In genomic region chr19:1690570-1691307, GRCh38 we compare ENCODE assay signal across 8 cellular contexts. TPM values are rescaled to one million over a fixed set of nuclear protein-coding genes. Genes with fewer than 3 reads are reported as not detected.
DNase-seq lines count a peak whose midpoint lies in the region; ATAC-seq, FAIRE-seq and TF ChIP-seq lines count a peak whose summit lies in the region.

No MANE protein-coding gene starts in this region.

- no peaks in the 10 kb centered on the region for H4K20me1 ChIP-seq in H1 (replicated peaks in 1 of 2; ENCODE audit: control insufficient read depth in 1 of 2, insufficient read depth in 2 of 2, low read length in 2 of 2)

- H3K9me3 ChIP-seq in breast epithelium (peaks cover 0 to 8% of the 10 kb centered on the region in 2 donors), H1 (ENCODE audit: insufficient read depth in 2 of 2, low read depth in 1 of 2, low read length in 1 of 2) (peaks cover 3 to 4% of the 10 kb centered on the region in 2 experiments; a peak in 2 of 4 replicates)

- no peaks in the 10 kb centered on the region; the same call in 1 of the 2 replicates for H3K23me2 ChIP-seq in H1 (ENCODE audit: low read depth, low read length)

- no peaks in the 10 kb centered on the region for H3K79me2 ChIP-seq in H1 (ENCODE audit: control insufficient read depth in 1 of 2, insufficient read depth in 2 of 2, low read length in 2 of 2)

- WGBS in H1 (ENCODE audit: extremely low coverage in 1 of 2, insufficient coverage in 1 of 2, insufficient read length in 1 of 2, insufficient replicate concordance in 2 of 2, low coverage in 1 of 2, low lambda C conversion rate in 2 of 2, missing lambda C conversion rate in 1 of 2), 2 experiments, result 30% methylated on average over 31 of the region's 32 CpGs; no CpG with 5 or more reads in 1 of the 2 experiments

- H3K4me2 ChIP-seq in H1 (ENCODE audit: insufficient read depth in 1 of 2, low read depth in 2 of 2, low read length in 2 of 2), result peak overlapping the region; percentile 61 to 78

- no peak for TF ChIP-seq POLR2A in breast epithelium (IDR thresholded peaks at IDR 0.05)
- TF ChIP-seq POLR2A in H1 (IDR thresholded peaks at IDR 0.05; ENCODE audit: control extremely low read depth in 1 of 2, low read depth in 2 of 2, low read length in 2 of 2), result no peak

- peak; percentile 87 for FAIRE-seq in H1 (lab: Jason Lieb, UNC)

- no peak overlapping the region for H3K23ac ChIP-seq in H1 (ENCODE audit: insufficient read length)

- CTCF ChIA-PET in MCF 10A (lab: Yijun Ruan, JAX) (interaction anchor here (0.6 to 1.8 kb wide), 5 partner anchors 18 to 130 kb away, joined by 3 to 6 read pairs (median 3); no protein-coding TSS in a partner anchor), H1 (lab: Charles Lee; ENCODE audit: partially characterized antibody) (interaction anchor here (0.6 to 1.4 kb wide), 7 partner anchors 25 to 144 kb away, joined by 3 to 6 read pairs (median 3); no protein-coding TSS in a partner anchor)

- no peak for TF ChIP-seq RAD21 in H1 (IDR thresholded peaks at IDR 0.05 in 1 of 2, conservative IDR thresholded peaks at IDR 0.05 in 1 of 2; ENCODE audit: low read depth in 2 of 2, low read length in 2 of 2)

- no peak overlapping the region for H2BK20ac ChIP-seq in H1 (ENCODE audit: low read length)

- POLR2A ChIA-PET in MCF 10A (lab: Yijun Ruan, JAX) (interaction anchor here (1.1 kb wide), 1 partner anchor 80 kb away, joined by 3 read pairs; no protein-coding TSS in a partner anchor), H1 (lab: Charles Lee; ENCODE audit: partially characterized antibody) (interaction anchor here (0.8 kb wide), 1 partner anchor 100 kb away, joined by 3 read pairs; no protein-coding TSS in a partner anchor)

- no peak overlapping the region for H2AFZ ChIP-seq in H1 (ENCODE audit: low read length)

- H3K27ac ChIP-seq in breast epithelium (no peak overlapping the region), H1 (ENCODE audit: low read depth, low read length) (no peak overlapping the region)

- intact Hi-C loops in MCF 10A (cut with micrococcal nuclease) (no loop called here), breast epithelium (cut with DNase I; ENCODE audit: low total_unique reads) (no loop called here), sciatic nerve (cut with DNase I) (no loop called here)

- TF ChIP-seq CTCF in MCF 10A (IDR thresholded peaks at IDR 0.05; ENCODE audit: unreplicated experiment) (no peak), breast epithelium (IDR thresholded peaks at IDR 0.05) (no peak), H1 (IDR thresholded peaks at IDR 0.05; ENCODE audit: control extremely low read depth in 1 of 3, insufficient read depth in 1 of 3, low read depth in 1 of 3, low read length in 3 of 3) (no peak)

- H3K4me3 Mint-ChIP-seq in MCF 10A (ENCODE audit: unreplicated experiment), result no peak overlapping the region

- peaks cover 3 to 67% of the 10 kb centered on the region in 2 donors for H3K27me3 ChIP-seq in breast epithelium
- peaks cover 0 to 13% (median 10%) of the 10 kb centered on the region in 4 experiments; a peak in 6 of 7 replicates for H3K27me3 ChIP-seq in H1 (replicated peaks in 1 of 4; ENCODE audit: control insufficient read depth in 3 of 4, extremely low read depth in 1 of 4, insufficient read depth in 3 of 4, low read length in 3 of 4)

- DNase-seq in MCF 10A (ENCODE audit: unreplicated experiment) (peak; percentile 58), breast epithelium (ENCODE audit: low spot score in 2 of 2) (no peak), UCSD-AML1 (lab: John Stamatoyannopoulos, UW; ENCODE audit: unreplicated experiment) (peak; percentile 22), H1 (ENCODE audit: low read depth in 1 of 2, low spot score in 2 of 2) (peak; percentile 38 to 98), NK-92 (lab: John Stamatoyannopoulos, UW; ENCODE audit: unreplicated experiment) (no peak), sciatic nerve (ENCODE audit: low spot score) (no peak)
- peak in 2 of 3 donors; percentile 55 to 72 for DNase-seq in stimulated activated CD4-positive, alpha-beta T cell treated with anti-CD3 and anti-CD28 coated beads, TNF-alpha, amount 100 ng/mL, for 48 hours (ENCODE audit: low read depth in 3 of 3)

- no peak overlapping the region for H4K5ac ChIP-seq in H1 (ENCODE audit: insufficient read length, low read depth, low read length)

- H3K56ac ChIP-seq in H1 (replicated peaks; ENCODE audit: insufficient read length, low read depth, low read length), result no peak overlapping the region

- no peak overlapping the region for H3K4me3 ChIP-seq in breast epithelium
- H3K4me3 ChIP-seq in H1 (ENCODE audit: extremely low read depth in 1 of 4, insufficient read depth in 2 of 4, low read depth in 3 of 4, low read length in 4 of 4), result peak overlapping the region; percentile 6 to 53 (median 27); a peak in 6 of 8 replicates

- H3K14ac ChIP-seq in H1 (ENCODE audit: insufficient read length), result no peak overlapping the region

- no peaks in the 10 kb centered on the region for H3K4me1 ChIP-seq in breast epithelium
- peaks cover 0 to 8% (median 5%) of the 10 kb centered on the region in 4 experiments; a peak in 4 of 7 replicates for H3K4me1 ChIP-seq in H1 (replicated peaks in 1 of 4; ENCODE audit: control insufficient read depth in 3 of 4, insufficient read depth in 4 of 4, low read length in 3 of 4)

- H2BK120ac ChIP-seq in H1 (replicated peaks; ENCODE audit: low read depth, low read length), result no peak overlapping the region

- no peaks in the 10 kb centered on the region for H3K79me1 ChIP-seq in H1 (ENCODE audit: low read depth, low read length)

- no TSS peak for BruUV-seq in MCF 10A (replicated peaks; lab: Mats Ljungman, UMichigan)

- peaks cover 5% of the 10 kb centered on the region for H3K4me1 Mint-ChIP-seq in MCF 10A (ENCODE audit: insufficient read depth, unreplicated experiment)

- H2BK15ac ChIP-seq in H1 (ENCODE audit: low read length), result peak overlapping the region; percentile 19; the same call in 1 of the 2 replicates

- H3K36me3 Mint-ChIP-seq in MCF 10A (ENCODE audit: insufficient read depth, unreplicated experiment), result no peaks in the 10 kb centered on the region

- peaks cover 23% of the 10 kb centered on the region for H3K27me3 Mint-ChIP-seq in MCF 10A (ENCODE audit: insufficient read depth, unreplicated experiment)

- H3K18ac ChIP-seq in H1 (ENCODE audit: extremely low read depth, low read length), result no peak overlapping the region

- no peak overlapping the region; the same call in 1 of the 2 replicates for H4K8ac ChIP-seq in H1 (ENCODE audit: extremely low read depth, insufficient read depth, low read length)

- H2BK12ac ChIP-seq in H1 (ENCODE audit: low read depth, low read length), result 0 out of 2 replicates have a peak overlapping the region, but pooled peaks have one; percentile 4

- ATAC-seq in GM18519 (IDR thresholded peaks at IDR 0.05; ENCODE audit: low FRiP score, unreplicated experiment) (no peak), sciatic nerve (no peak)

- no peak overlapping the region for H2BK5ac ChIP-seq in H1 (ENCODE audit: low read depth, low read length)

- H3K4ac ChIP-seq in H1 (replicated peaks; ENCODE audit: insufficient read length, low read depth, low read length), result no peak overlapping the region

- H3K9ac ChIP-seq in H1 (replicated peaks in 1 of 4; ENCODE audit: extremely low read depth in 1 of 4, low read depth in 3 of 4, low read length in 3 of 4), result no peak overlapping the region

- no peak for TF ChIP-seq EP300 in H1 (IDR thresholded peaks at IDR 0.05; ENCODE audit: borderline replicate concordance in 1 of 2, low read depth in 2 of 2, low read length in 2 of 2)

- no peak overlapping the region for H2AK5ac ChIP-seq in H1 (ENCODE audit: low read depth, low read length)

- no peak overlapping the region for H4K91ac ChIP-seq in H1 (replicated peaks; ENCODE audit: insufficient read length, low read length)

- H3K36me3 ChIP-seq in breast epithelium, result no peaks in the 10 kb centered on the region
- H3K36me3 ChIP-seq in H1 (ENCODE audit: control insufficient read depth in 2 of 4, insufficient read depth in 4 of 4, low read length in 3 of 4), result no peaks in the 10 kb centered on the region

- peaks cover 7% of the 10 kb centered on the region for H3K9me3 Mint-ChIP-seq in MCF 10A (ENCODE audit: unreplicated experiment)

- no peak overlapping the region for H3K27ac Mint-ChIP-seq in MCF 10A (ENCODE audit: low read depth, unreplicated experiment)

TF ChIP-seq in H1, 55 proteins besides CTCF, POLR2A, EP300 and RAD21:
- TF ChIP-seq CREB1 (IDR thresholded peaks at IDR 0.05) (peak; percentile 23; the same call in 1 of the 2 replicates), HDAC2 (IDR thresholded peaks at IDR 0.05; ENCODE audit: borderline replicate concordance in 1 of 2, low read depth in 2 of 2, low read length in 2 of 2) (peak in 1 of 2 experiments; percentile 45; a peak in 1 of 4 replicates), SP1 (IDR thresholded peaks at IDR 0.05; ENCODE audit: low read depth, low read length) (0 out of 2 replicates have a peak, but pooled peaks have one; percentile 48), KDM4A (IDR thresholded peaks at IDR 0.05; ENCODE audit: low read depth, low read length, severe bottlenecking) (peak; percentile 51), MAX (IDR thresholded peaks at IDR 0.05) (peak; percentile 20; the same call in 1 of the 2 replicates), ATF3 (IDR thresholded peaks at IDR 0.05; ENCODE audit: insufficient read depth, low read depth, low read length) (no peak), KDM1A (IDR thresholded peaks at IDR 0.05; ENCODE audit: borderline replicate concordance, low read length) (peak; percentile 89; the same call in 1 of the 2 replicates), NRF1 (IDR thresholded peaks at IDR 0.05; ENCODE audit: low read depth, low read length) (no peak)
TF ChIP-seq in H1: peak in this region for 6.

RNA-seq across cellular contexts. Expression of gene TCF3, which starts 38.3 kb away (rescaled TPM):
- total RNA-seq in MCF 10A (2022) (79.7 and 100 TPM in 2 replicates), breast epithelium (10 to 100 TPM; 38.6 to 45.3 (median 42.3) TPM), sciatic nerve (48.7 TPM)
- 340 and 348 TPM in 2 replicates for total RNA-seq in H1 (2021; fragmentation: NEBNext Ultra II Directional; extraction: Animal tissue kit (Norgen Biotek cat#: 25700))
- polyA plus RNA-seq in H1 (2011; rRNA removed), result 241 and 471 TPM in 2 replicates
- polyA plus RNA-seq in H1 (2011; cell fraction: cytosol; rRNA removed), result 271 TPM
- 468 TPM for polyA plus RNA-seq in H1 (2011; cell fraction: nucleus; rRNA removed)
- 258 to 276 TPM (median 262 TPM) in 4 replicates for polyA plus RNA-seq in H1 (2012, experiment 1 of 2)
- polyA plus RNA-seq in H1 (2012, experiment 2 of 2), result 216 TPM
- 188 TPM for polyA plus RNA-seq in H1 (2013, experiment 1 of 2)
- 190 TPM for polyA plus RNA-seq in H1 (2013, experiment 2 of 2)
- polyA minus RNA-seq in H1 (2011; rRNA and poly(A)+ RNA removed), result 47.7 and 78.0 TPM in 2 replicates
- polyA minus RNA-seq in H1 (2011; cell fraction: cytosol; rRNA and poly(A)+ RNA removed), result 232 TPM
- 124 TPM for polyA minus RNA-seq in H1 (2011; cell fraction: nucleus; rRNA and poly(A)+ RNA removed)

Comparison
In these comparisons a context has a peak if more than half of its experiments do, and no peak if none do; other contexts are left out.
1. DNase-seq: peak in MCF 10A (single experiment), UCSD-AML1 (single experiment), H1 (2 of 2) and stimulated activated CD4-positive, alpha-beta T cell treated with anti-CD3 and anti-CD28 coated beads, TNF-alpha, amount 100 ng/mL, for 48 hours (2 of 3); none in breast epithelium (0 of 2), NK-92 (single experiment) and sciatic nerve (single experiment).
2. H3K4me3 ChIP-seq: peak in H1 (4 of 4); none in breast epithelium (0 of 3).